ENCODE assay signal across 20 cellular contexts in the genomic region with DNA sequence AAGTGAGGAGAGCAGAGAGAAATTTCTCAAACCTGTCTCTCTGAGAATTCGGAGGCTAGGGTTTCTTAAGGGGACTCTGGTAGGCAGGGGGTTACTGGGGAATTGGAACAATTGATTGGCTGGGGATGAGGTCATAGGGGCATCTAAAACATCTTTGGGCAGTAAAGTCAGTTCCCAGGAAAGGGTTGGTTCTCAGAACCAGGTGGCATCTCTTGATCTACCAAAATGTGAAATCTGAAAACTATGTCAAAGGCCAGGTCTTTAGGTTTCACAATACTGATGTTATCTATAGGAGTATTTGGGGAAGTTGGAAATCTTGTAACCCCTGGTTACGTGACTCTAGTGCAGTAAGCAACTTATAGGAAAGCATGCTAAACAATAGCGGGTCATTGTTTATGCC. TPM values are rescaled to one million over a fixed set of nuclear protein-coding genes. Genes with fewer than 3 reads are reported as not detected.
A peak's percentile ranks its signal among the peaks of the same experiment; 100 is the strongest.
DNase-seq lines count a peak whose midpoint lies in the region; ATAC-seq and TF ChIP-seq lines count a peak whose summit lies in the region.
"Had no signal": no experiment of that assay in that cellular context is flagged by ENCODE, and none has a peak within 500 bp of the region (broad histone marks: within the 10 kb centered on the region; RNA-seq: fewer than 3 reads in every experiment).

No MANE protein-coding gene starts in this region.

- DNase-seq in SIG-M5 treated with dmso at 0.1 percent for 504 hours (lab: John Stamatoyannopoulos, UW; ENCODE audit: unreplicated experiment), result peak; percentile 90
- no peak for DNase-seq in endothelial cell (ENCODE audit: low spot score)
- no peak for DNase-seq in stimulated activated CD4-positive, alpha-beta T cell treated with anti-CD3 and anti-CD28 coated beads, Interleukin-12 subunit alpha, Interleukin-12 subunit beta, amount 100 ng/mL, for 4 hours
- no peak for DNase-seq in SW480 (ENCODE audit: low spot score)
- DNase-seq: activated naive CD4-positive, alpha-beta T cell treated with Interleukin-2 at 50 U/mL for 16 hours; body of pancreas; CD8-positive, alpha-beta T cell; cortex of kidney; NCI-H1105 treated with DMSO at 0.1 percent for 48 hours; NCI-H748 treated with DMSO at 0.1 percent for 48 hours; posterior cingulate gyrus; stimulated activated CD4-positive, alpha-beta T cell treated with anti-CD3 and anti-CD28 coated beads, Interleukin-4, amount 100 ng/mL, for 1 hour; T-cell had no signal

- H3K36me3 ChIP-seq in BLaER1 treated with 17β-estradiol and CSF1 and Interleukin-3, amounts not matched to agents 10 nM and 100 nM, result peaks cover 12 to 73% (median 52%) of the 10 kb centered on the region in 11 experiments; a peak in 21 of 22 replicates
- no peaks in the 10 kb centered on the region for H3K36me3 ChIP-seq in gastroesophageal sphincter

- peak overlapping the region; percentile 77 for H3K27ac Mint-ChIP-seq in endothelial cell (ENCODE audit: unreplicated experiment)
- H3K27ac Mint-ChIP-seq: CD8-positive, alpha-beta T cell; IgD-negative memory B cell; T-cell; WTC11 had no signal

- no peak for TF ChIP-seq POLR2A in gastroesophageal sphincter (IDR thresholded peaks at IDR 0.05)

- H3K27ac ChIP-seq in BLaER1 treated with 17β-estradiol and CSF1 and Interleukin-3, amounts not matched to agents 10 nM and 100 nM, result peak overlapping the region in 9 of 11 experiments; percentile 11 to 78 (median 62); a peak in 16 of 22 replicates
- no peak overlapping the region for H3K27ac ChIP-seq in gastroesophageal sphincter
- H3K27ac ChIP-seq: body of pancreas, epithelial cell of prostate had no signal

- H3K9me3 ChIP-seq in BLaER1 treated with 17β-estradiol and CSF1 and Interleukin-3, amounts not matched to agents 10 nM and 100 nM (replicated peaks in 1 of 11), result peaks cover 29 to 59% (median 51%) of the 10 kb centered on the region in 11 experiments
- H3K9me3 ChIP-seq in gastroesophageal sphincter, result peaks cover 0 to 14% (median 0%) of the 10 kb centered on the region in 3 donors
- H3K9me3 ChIP-seq: body of pancreas had no signal

- no peak overlapping the region for H3K4me3 Mint-ChIP-seq in endothelial cell (ENCODE audit: unreplicated experiment)
- H3K4me3 Mint-ChIP-seq: CD8-positive, alpha-beta T cell; IgD-negative memory B cell; T-cell; WTC11 had no signal

- peak overlapping the region in 8 of 11 experiments; percentile 41 to 95 (median 80); a peak in 15 of 22 replicates for H3K4me2 ChIP-seq in BLaER1 treated with 17β-estradiol and CSF1 and Interleukin-3, amounts not matched to agents 10 nM and 100 nM

- ATAC-seq in HG03354 (IDR thresholded peaks at IDR 0.05; ENCODE audit: poor library complexity, severe bottlenecking, unreplicated experiment) (peak; percentile 55), gastroesophageal sphincter (no peak), GM21528 (IDR thresholded peaks at IDR 0.05; ENCODE audit: low FRiP score, unreplicated experiment) (no peak)
- ATAC-seq: body of pancreas; CD8-positive, alpha-beta T cell; T-cell; WTC11 had no signal

- no peak for TF ChIP-seq CTCF in endothelial cell (IDR thresholded peaks at IDR 0.05; ENCODE audit: unreplicated experiment)
- TF ChIP-seq CTCF in gastroesophageal sphincter (IDR thresholded peaks at IDR 0.05), result no peak

- H3K27me3 ChIP-seq in BLaER1 treated with 17β-estradiol and CSF1 and Interleukin-3, amounts not matched to agents 10 nM and 100 nM, result no peaks in the 10 kb centered on the region
- peaks cover 10% of the 10 kb centered on the region for H3K27me3 ChIP-seq in gastroesophageal sphincter
- H3K27me3 ChIP-seq: body of pancreas had no signal

- H3K4me1 ChIP-seq in BLaER1 treated with 17β-estradiol and CSF1 and Interleukin-3, amounts not matched to agents 10 nM and 100 nM, result peaks cover 39 to 61% (median 55%) of the 10 kb centered on the region in 10 experiments
- no peaks in the 10 kb centered on the region for H3K4me1 ChIP-seq in gastroesophageal sphincter

- 90 to 91% methylated on average over 2 to 3 of the region's 3 CpGs for WGBS in gastroesophageal sphincter (ENCODE audit: low coverage in 1 of 2), 2 donors

- peaks cover 16% of the 10 kb centered on the region for H3K36me3 Mint-ChIP-seq in endothelial cell (ENCODE audit: low read depth, unreplicated experiment)

- H3K4me3 ChIP-seq in BLaER1 treated with 17β-estradiol and CSF1 and Interleukin-3, amounts not matched to agents 10 nM and 100 nM, result peak overlapping the region in 2 of 10 experiments; percentile 2; a peak in 2 of 20 replicates
- H3K4me3 ChIP-seq in gastroesophageal sphincter, result no peak overlapping the region
- H3K4me3 ChIP-seq: body of pancreas had no signal

- H4K20me1 ChIP-seq in BLaER1 treated with 17β-estradiol and CSF1 and Interleukin-3, amounts not matched to agents 10 nM and 100 nM, result no peaks in the 10 kb centered on the region; a peak in 1 of 22 replicates

- no peaks in the 10 kb centered on the region for H3K9me3 Mint-ChIP-seq in endothelial cell (ENCODE audit: unreplicated experiment)

- H3K27me3 Mint-ChIP-seq in endothelial cell (ENCODE audit: unreplicated experiment), result peaks cover 4% of the 10 kb centered on the region
- H3K27me3 Mint-ChIP-seq: IgD-negative memory B cell, T-cell had no signal

- H3K4me1 Mint-ChIP-seq in endothelial cell (ENCODE audit: unreplicated experiment), result peaks cover 30% of the 10 kb centered on the region

- peak overlapping the region in 4 of 11 experiments; percentile 18 to 49 (median 32); a peak in 6 of 22 replicates for H3K9ac ChIP-seq in BLaER1 treated with 17β-estradiol and CSF1 and Interleukin-3, amounts not matched to agents 10 nM and 100 nM

- TF ChIP-seq EP300 in gastroesophageal sphincter (IDR thresholded peaks at IDR 0.05), result no peak

RNA-seq across cellular contexts. Expression of gene C12orf75, which starts 6.9 kb away (rescaled TPM):
- 24.0 TPM for total RNA-seq in endothelial cell (ENCODE audit: unreplicated experiment)
- total RNA-seq in gastroesophageal sphincter, result 1 to 10 TPM in 3 of 4 donors, not detected in 1; 1.9 to 4.3 (median 2.2) TPM

Comparison
In these comparisons a context has a peak if more than half of its experiments do, and no peak if none do; other contexts are left out.
1. H3K27ac ChIP-seq: peak in BLaER1 treated with 17β-estradiol and CSF1 and Interleukin-3, amounts not matched to agents 10 nM and 100 nM (9 of 11); none in gastroesophageal sphincter (0 of 4).